Comparison of ENCODE assay signal across 8 cellular contexts in the genomic region with DNA sequence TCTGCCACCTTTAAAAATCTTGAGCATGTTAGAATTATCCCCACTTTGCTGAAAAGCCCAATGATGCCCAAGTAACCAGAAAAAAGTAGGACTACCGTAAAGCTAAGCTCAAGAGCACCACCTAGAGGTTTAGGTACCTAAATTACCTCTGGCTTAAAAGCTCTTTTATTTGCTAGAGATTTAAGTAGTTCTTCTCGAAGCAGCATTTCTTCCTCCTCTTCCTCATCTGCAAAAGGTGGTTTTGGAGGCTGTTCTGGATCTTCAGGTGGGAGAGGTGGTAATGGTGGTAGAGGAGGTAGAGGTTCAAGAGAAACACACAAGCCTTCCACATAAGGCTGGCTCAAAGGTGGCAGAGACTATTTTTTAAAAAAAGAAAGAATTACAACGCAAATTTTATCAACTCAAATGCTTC.
DNase-seq lines count a peak whose midpoint lies in the region; ATAC-seq, FAIRE-seq and TF ChIP-seq lines count a peak whose summit lies in the region.

No MANE protein-coding gene starts in this region.

- H3K4me1 Mint-ChIP-seq in activated naive CD4-positive, alpha-beta T cell treated with anti-CD3 and anti-CD28 coated beads, Interleukin-2, amount 10 ng/mL, durations not matched to agents 7 days and 5 days, result peaks cover 6% of the 10 kb centered on the region

- no peak overlapping the region for H3K4me3 ChIP-seq in fibroblast of pulmonary artery (replicated peaks; ENCODE audit: low read depth, low read length)
- H3K4me3 ChIP-seq in parathyroid adenoma (ENCODE audit: low read depth, low read length), result no peak overlapping the region

- no peaks in the 10 kb centered on the region for H3K79me2 ChIP-seq in parathyroid adenoma

- no peaks in the 10 kb centered on the region for H3K27me3 Mint-ChIP-seq in activated naive CD4-positive, alpha-beta T cell treated with anti-CD3 and anti-CD28 coated beads, Interleukin-2, amount 10 ng/mL, durations not matched to agents 7 days and 5 days

- no peak overlapping the region for H3K4me3 Mint-ChIP-seq in activated naive CD4-positive, alpha-beta T cell treated with anti-CD3 and anti-CD28 coated beads, Interleukin-2, amount 10 ng/mL, durations not matched to agents 7 days and 5 days

- ATAC-seq in HG02588 (IDR thresholded peaks at IDR 0.05; ENCODE audit: unreplicated experiment) (peak; percentile 69), GM21390 (IDR thresholded peaks at IDR 0.05; ENCODE audit: unreplicated experiment) (no peak)

- H3K36me3 ChIP-seq in parathyroid adenoma (ENCODE audit: control insufficient read depth, insufficient read depth, low read length), result no peaks in the 10 kb centered on the region

- CTCF ChIA-PET in activated naive CD4-positive, alpha-beta T cell treated with anti-CD3 and anti-CD28 coated beads, Interleukin-2, amount 10 ng/mL, durations not matched to agents 7 days and 5 days (lab: Charles Lee), result interaction anchor here (0.7 to 3.3 kb wide), 21 partner anchors 9 to 244 kb away, joined by 3 to 16 read pairs (median 5); a partner anchor contains a TSS

- DNase-seq in activated naive CD4-positive, alpha-beta T cell treated with anti-CD3 and anti-CD28 coated beads, Interleukin-2, amount 10 ng/mL, durations not matched to agents 7 days and 5 days, result no peak
- no peak for DNase-seq in activated naive CD4-positive, alpha-beta T cell treated with anti-CD3 and anti-CD28 coated beads, Interleukin-2, amount 50 U/mL, for 16 hours
- DNase-seq in NCI-H2107 (lab: John Stamatoyannopoulos, UW), result peak; percentile 36
- DNase-seq in fibroblast of pulmonary artery (ENCODE audit: low read depth), result peak; percentile 85

- peak; percentile 90 for FAIRE-seq in TTC549 (lab: Jason Lieb, UNC)

- no peak overlapping the region for H3K4me2 ChIP-seq in parathyroid adenoma (ENCODE audit: low read length)

- H3K36me3 Mint-ChIP-seq in activated naive CD4-positive, alpha-beta T cell treated with anti-CD3 and anti-CD28 coated beads, Interleukin-2, amount 10 ng/mL, durations not matched to agents 7 days and 5 days, result peaks cover 54% of the 10 kb centered on the region

- H3K9me3 ChIP-seq in parathyroid adenoma (ENCODE audit: control insufficient read depth, low read length), result no peaks in the 10 kb centered on the region

- H3K9ac ChIP-seq in parathyroid adenoma, result no peak overlapping the region

- no peak overlapping the region for H3K27ac ChIP-seq in parathyroid adenoma

- no peaks in the 10 kb centered on the region for H3K27me3 ChIP-seq in parathyroid adenoma (ENCODE audit: control insufficient read depth, insufficient read depth, low read length)

- no peaks in the 10 kb centered on the region for H3K9me3 Mint-ChIP-seq in activated naive CD4-positive, alpha-beta T cell treated with anti-CD3 and anti-CD28 coated beads, Interleukin-2, amount 10 ng/mL, durations not matched to agents 7 days and 5 days

- peak overlapping the region; percentile 17 for H3K27ac Mint-ChIP-seq in activated naive CD4-positive, alpha-beta T cell treated with anti-CD3 and anti-CD28 coated beads, Interleukin-2, amount 10 ng/mL, durations not matched to agents 7 days and 5 days

- H3K4me1 ChIP-seq in parathyroid adenoma, result no peaks in the 10 kb centered on the region

- peak; percentile 93 for TF ChIP-seq CTCF in fibroblast of pulmonary artery (IDR thresholded peaks at IDR 0.05; ENCODE audit: low read length, missing control alignments)
- TF ChIP-seq CTCF in parathyroid adenoma (IDR thresholded peaks at IDR 0.05), result peak; percentile 74

- no peak overlapping the region for H2AFZ ChIP-seq in parathyroid adenoma

Comparison
In these comparisons a context has a peak if more than half of its experiments do, and no peak if none do; other contexts are left out.
1. DNase-seq: peak in NCI-H2107 (single experiment) and fibroblast of pulmonary artery (single experiment); none in activated naive CD4-positive, alpha-beta T cell treated with anti-CD3 and anti-CD28 coated beads, Interleukin-2, amount 10 ng/mL, durations not matched to agents 7 days and 5 days (single experiment) and activated naive CD4-positive, alpha-beta T cell treated with anti-CD3 and anti-CD28 coated beads, Interleukin-2, amount 50 U/mL, for 16 hours (single experiment).